In the genomic region with DNA sequence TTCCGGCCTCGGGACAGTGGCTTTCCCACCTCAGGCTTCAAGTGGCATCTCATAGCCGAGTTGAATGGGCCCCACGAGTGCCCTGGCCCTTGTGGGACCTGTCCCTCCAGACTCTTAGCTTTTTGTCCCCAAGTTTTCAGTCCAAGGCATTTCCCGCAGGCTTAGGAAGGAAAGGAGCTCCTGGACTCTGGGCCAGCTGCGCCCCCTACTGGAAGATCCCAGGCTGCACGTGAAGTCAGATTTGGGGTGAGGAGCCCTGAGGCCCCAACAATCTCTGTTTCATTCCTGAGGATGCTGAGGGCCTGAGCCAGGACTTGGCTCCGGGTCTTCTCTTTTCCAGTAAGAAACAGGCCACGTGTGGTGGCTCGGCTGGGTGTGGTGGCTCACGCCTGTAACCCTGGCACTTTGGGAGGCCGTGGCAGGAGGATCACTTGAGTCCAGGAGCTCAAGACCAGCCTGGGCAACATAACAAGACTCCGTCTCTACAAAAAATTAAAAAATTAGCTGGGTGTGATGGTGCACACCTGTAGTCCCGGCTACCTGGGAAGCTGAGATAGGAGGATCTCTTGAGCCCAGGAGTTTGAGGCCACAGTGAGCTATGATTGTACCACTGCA, we compare ENCODE assay signal across 9 cellular contexts.
DNase-seq lines count a peak whose midpoint lies in the region; ATAC-seq, FAIRE-seq and TF ChIP-seq lines count a peak whose summit lies in the region.
"Had no signal": no experiment of that assay in that cellular context is flagged by ENCODE, and none has a peak within 500 bp of the region (broad histone marks: within the 10 kb centered on the region; RNA-seq: fewer than 3 reads in every experiment).

No MANE protein-coding gene starts in this region.

- no peak overlapping the region for H3K4me3 ChIP-seq in AG10803 (ENCODE audit: low read length)
- H3K4me3 ChIP-seq in osteoblast (ENCODE audit: insufficient read depth, low read length): no peak overlapping the region

- TF ChIP-seq CTCF in AG10803 (conservative IDR thresholded peaks at IDR 0.05; ENCODE audit: low read length): peak; percentile 95
- peak; percentile 92 for TF ChIP-seq CTCF in GM12874 (IDR thresholded peaks at IDR 0.05; ENCODE audit: insufficient read depth, low read depth, low read length)
- TF ChIP-seq CTCF in osteoblast (IDR thresholded peaks at IDR 0.05; ENCODE audit: extremely low read depth, low read depth, low read length): peak; percentile 94

- DNase-seq in AG10803 (ENCODE audit: low read depth) (peak; percentile 64), NCI-H345 (lab: John Stamatoyannopoulos, UW) (peak; percentile 64), activated T-cell treated with anti-CD3 and anti-CD28 coated beads for 48 hours (ENCODE audit: low read depth) (peak; percentile 40), frontal cortex (ENCODE audit: low spot score in 2 of 2) (peak; percentile 50 to 72), osteoblast (ENCODE audit: insufficient read length, low spot score, missing footprints) (peak; percentile 95)

- peaks cover 4% of the 10 kb centered on the region for H3K4me1 ChIP-seq in osteoblast (ENCODE audit: insufficient read depth, low read length)

- H2AFZ ChIP-seq in osteoblast (ENCODE audit: low read length): no peak overlapping the region

- no peaks in the 10 kb centered on the region for H3K9me3 ChIP-seq in osteoblast (ENCODE audit: low read depth, low read length)

- H3K36me3 ChIP-seq in osteoblast (ENCODE audit: insufficient read depth, low read length): peaks cover 6% of the 10 kb centered on the region

- FAIRE-seq in frontal cortex (lab: Jason Lieb, UNC): no peak

- no peaks in the 10 kb centered on the region for H3K79me2 ChIP-seq in osteoblast (ENCODE audit: insufficient read depth, low read length)

- peaks cover 4% of the 10 kb centered on the region for H4K20me1 ChIP-seq in osteoblast (ENCODE audit: insufficient read depth, low read length)

- H3K4me2 ChIP-seq in osteoblast (ENCODE audit: insufficient read depth, low read length): no peak overlapping the region

- no peak for ATAC-seq in HG03108 (IDR thresholded peaks at IDR 0.05; ENCODE audit: unreplicated experiment)
- no peak for ATAC-seq in GM19035 (IDR thresholded peaks at IDR 0.05; ENCODE audit: unreplicated experiment)
- ATAC-seq: naive thymus-derived CD8-positive, alpha-beta T cell had no signal

- no peak overlapping the region for H3K27ac ChIP-seq in osteoblast (ENCODE audit: low read depth, low read length)

- H3K27me3 ChIP-seq in osteoblast (ENCODE audit: insufficient read depth, low read length): no peaks in the 10 kb centered on the region

Comparison
In these comparisons a context has a peak if more than half of its experiments do, and no peak if none do; other contexts are left out.
1. DNase-seq: peak in every context shown above with its lines; median percentile 95 in osteoblast; 64 in AG10803; 64 in NCI-H345; 61 in frontal cortex; 40 in activated T-cell treated with anti-CD3 and anti-CD28 coated beads for 48 hours.